Comparison of ENCODE assay signal across 1 cellular context in genomic region chr9:2351324-2351723, GRCh38.
TF ChIP-seq lines count a peak whose summit lies in the region.

No MANE protein-coding gene starts in this region.

TF ChIP-seq in HepG2, 621 proteins besides CTCF, POLR2A, EP300 and RAD21:
- TF ChIP-seq PAXIP1 (CRISPR knock-in tag; conservative IDR thresholded peaks at IDR 0.05) (no peak), CREB1 (IDR thresholded peaks at IDR 0.05) (peak; percentile 85), CREB1 (CRISPR knock-in tag; IDR thresholded peaks at IDR 0.05) (no peak), ATF7 (IDR thresholded peaks at IDR 0.05) (peak; percentile 91), ATF7 (CRISPR knock-in tag; IDR thresholded peaks at IDR 0.05) (no peak)
